Comparison of ENCODE assay signal across 8 cellular contexts in genomic region chr17:51259574-51260236, GRCh38. TPM values are rescaled to one million over a fixed set of nuclear protein-coding genes. Genes with fewer than 3 reads are reported as not detected.
DNase-seq lines count a peak whose midpoint lies in the region; ATAC-seq and TF ChIP-seq lines count a peak whose summit lies in the region.

MBTD1 (minus strand) TSS chr17:51260049; CDS start chr17:51225161, 34,888 bp downstream.

- peak within 1 kb of the TSS; percentile 99 for H3K4me3 Mint-ChIP-seq in type B pancreatic cell

- intact Hi-C loops in left cardiac atrium (cut with DNase I) (no loop called here), posterior cingulate gyrus (cut with DNase I) (loop anchor here (2.0 kb wide), 1 partner anchor 93 kb away; the partner anchor contains the start of gene NME2)

- H3K27me3 Mint-ChIP-seq in type B pancreatic cell = no peaks in the 10 kb centered on the region

- peak within 1 kb of the TSS; percentile 100 for H3K27ac Mint-ChIP-seq in type B pancreatic cell

- H3K4me3 ChIP-seq in GM12865 (ENCODE audit: low read depth, low read length) = peak within 1 kb of the TSS; percentile 99

- ATAC-seq in HG02798 (IDR thresholded peaks at IDR 0.05; ENCODE audit: poor library complexity, unreplicated experiment) (peak; percentile 79), left cardiac atrium (peak; percentile 94)

- H3K9me3 Mint-ChIP-seq in type B pancreatic cell = no peaks in the 10 kb centered on the region

- TF ChIP-seq CTCF in GM12865 (IDR thresholded peaks at IDR 0.05; ENCODE audit: insufficient read depth, low read depth, low read length, missing control alignments) (no peak), type B pancreatic cell (conservative IDR thresholded peaks at IDR 0.05) (no peak)

- H3K4me1 Mint-ChIP-seq in type B pancreatic cell (ENCODE audit: unreplicated experiment) = peaks cover 47% of the 10 kb centered on the region

- peak; percentile 97 for DNase-seq in GM12865 (ENCODE audit: low read depth)
- DNase-seq in NCI-H1436 treated with DMSO at 0.1 percent for 48 hours (lab: John Stamatoyannopoulos, UW) = peak; percentile 88
- DNase-seq in T-helper 1 cell = peak; percentile 87 to 96 (median 93)
- DNase-seq in amniotic epithelial cell (ENCODE audit: low read depth) = peak; percentile 97
- peak; percentile 95 for DNase-seq in left cardiac atrium
- peak; percentile 95 to 99 (median 98) for DNase-seq in posterior cingulate gyrus
- DNase-seq in type B pancreatic cell (ENCODE audit: extremely low spot score, unreplicated experiment) = peak; percentile 94

- H3K36me3 Mint-ChIP-seq in type B pancreatic cell = peaks cover 23% of the 10 kb centered on the region

RNA-seq across cellular contexts. Expression of gene MBTD1, which starts in this region (rescaled TPM):
- total RNA-seq in left cardiac atrium (1 to 10 TPM; 6.4 to 6.6 TPM), type B pancreatic cell (ENCODE audit: low replicate concordance) (24.7 and 35.9 TPM in 2 replicates)

Comparison
In these comparisons a context has a peak if more than half of its experiments do, and no peak if none do; other contexts are left out.
1. Peak in every context shown above with its lines: DNase-seq, ATAC-seq and H3K4me3 ChIP-seq.